8 cellular contexts compared by ENCODE assay signal in the genomic region with DNA sequence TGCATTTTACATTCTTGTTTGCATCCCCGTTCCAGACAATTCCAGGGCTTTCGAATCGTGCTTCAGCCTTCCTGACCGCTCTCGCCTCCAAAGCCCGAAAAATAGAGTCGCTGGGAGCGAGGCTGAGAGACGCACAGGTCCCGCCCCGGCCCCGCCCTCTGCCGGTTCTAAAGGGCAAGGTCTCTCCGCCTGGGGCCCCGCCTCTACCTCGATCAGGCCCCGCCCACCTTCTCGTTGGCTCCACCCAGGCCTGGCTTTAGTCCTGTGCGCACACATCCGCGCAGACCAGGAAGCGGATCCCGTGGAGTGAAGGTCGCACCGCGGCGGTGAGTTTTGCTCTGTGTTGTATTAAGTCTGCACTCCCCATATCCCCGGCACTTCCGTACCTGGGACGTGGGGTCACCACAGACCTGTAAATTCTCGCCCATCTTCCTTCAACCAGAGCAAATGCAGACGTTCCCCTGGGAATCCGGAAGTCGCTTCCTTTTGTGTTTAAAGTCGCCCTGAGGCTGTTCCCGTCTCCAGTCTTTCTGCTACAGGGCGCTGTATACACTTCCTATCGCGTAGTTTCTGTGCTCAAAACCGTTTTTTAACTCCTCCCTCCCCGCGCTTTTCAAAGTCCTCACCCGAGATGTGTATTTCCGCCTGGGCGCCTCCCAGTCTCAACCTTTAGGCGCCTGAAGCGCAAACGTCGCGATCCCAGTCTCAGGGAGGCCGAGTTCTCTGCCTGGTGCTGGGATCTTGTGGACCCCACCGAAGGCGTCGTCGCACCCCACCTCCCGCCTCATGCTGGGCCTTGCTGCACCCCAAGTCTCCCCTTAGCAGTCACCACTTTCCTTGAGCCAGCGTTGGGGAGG. TPM values are rescaled to one million over a fixed set of nuclear protein-coding genes. Genes with fewer than 3 reads are reported as not detected.
DNase-seq lines count a peak whose midpoint lies in the region; ATAC-seq and TF ChIP-seq lines count a peak whose summit lies in the region.

A gene (plus strand): TSS at position 283 of the 857 bp plus-strand sequence. CDS start 3,861 bp downstream, outside the sequence.

- H3K27ac ChIP-seq in PC-3 (ENCODE audit: low read length): peak within 1 kb of the TSS; percentile 69

- peaks cover 11% of the 10 kb centered on the region for H3K4me1 ChIP-seq in PC-3 (ENCODE audit: insufficient read depth, low read length)

- H3K79me2 ChIP-seq in PC-3 (ENCODE audit: low read length): 0 out of 2 replicates have a peak, but pooled peaks cover 10% of the 10 kb centered on the region

- peak; percentile 44 to 93 (median 88) for DNase-seq in C1 segment of cervical spinal cord (lab: John Stamatoyannopoulos, UW)
- DNase-seq in HK-2 (ENCODE audit: unreplicated experiment): peak; percentile 96
- peak; percentile 90 for DNase-seq in PC-3
- peak; percentile 94 for DNase-seq in activated T-helper 1 cell treated with anti-CD3 and anti-CD28 coated beads, Interleukin-12 subunit alpha, Interleukin-12 subunit beta, Interleukin-2, Interleukin-4 antibody, amounts not matched to agents 30 ng/mL and 10 ng/mL and 1 ng/mL, durations not matched to agents 14 hours and 24 hours and 36 hours (ENCODE audit: low spot score)
- peak; percentile 88 for DNase-seq in fibroblast of gingiva (ENCODE audit: low read depth)
- DNase-seq in naive B cell: peak; percentile 95
- peak; percentile 93 to 98 for DNase-seq in stimulated activated effector memory CD8-positive, alpha-beta T cell treated with anti-CD3 and anti-CD28 coated beads, Interleukin-12 subunit alpha, Interleukin-12 subunit beta, amount 100 ng/mL, for 72 hours (ENCODE audit: low spot score in 2 of 2)

- peaks cover 6% of the 10 kb centered on the region for H3F3A ChIP-seq in PC-3 (ENCODE audit: low read length, unreplicated experiment)

- no peaks in the 10 kb centered on the region for H3K27me3 Mint-ChIP-seq in activated T-helper 1 cell treated with anti-CD3 and anti-CD28 coated beads, Interleukin-12 subunit alpha, Interleukin-12 subunit beta, Interleukin-2, Interleukin-4 antibody, amounts not matched to agents 30 ng/mL and 10 ng/mL and 1 ng/mL, durations not matched to agents 14 hours and 24 hours and 36 hours (ENCODE audit: insufficient read depth)
- no peaks in the 10 kb centered on the region for H3K27me3 Mint-ChIP-seq in naive B cell

- no peaks in the 10 kb centered on the region for H3K9me2 ChIP-seq in PC-3 (replicated peaks; ENCODE audit: low read length)

- H3K4me2 ChIP-seq in PC-3 (ENCODE audit: low read length): peak within 1 kb of the TSS; percentile 86

- POLR2A ChIA-PET in PC-3 (lab: Charles Lee; ENCODE audit: unreplicated experiment): no interaction called here

- peak within 1 kb of the TSS; percentile 84 for H3K4me3 ChIP-seq in PC-3 (ENCODE audit: low read length)

- peak within 1 kb of the TSS; percentile 94 for H3K27ac Mint-ChIP-seq in activated T-helper 1 cell treated with anti-CD3 and anti-CD28 coated beads, Interleukin-12 subunit alpha, Interleukin-12 subunit beta, Interleukin-2, Interleukin-4 antibody, amounts not matched to agents 30 ng/mL and 10 ng/mL and 1 ng/mL, durations not matched to agents 14 hours and 24 hours and 36 hours
- peak within 1 kb of the TSS; percentile 79 to 97 (median 94) for H3K27ac Mint-ChIP-seq in naive B cell
- H3K27ac Mint-ChIP-seq in stimulated activated effector memory CD8-positive, alpha-beta T cell treated with anti-CD3 and anti-CD28 coated beads, Interleukin-12 subunit alpha, Interleukin-12 subunit beta, amount 100 ng/mL, for 72 hours: peak within 1 kb of the TSS; percentile 95

- peak within 1 kb of the TSS; percentile 75 for H3K9ac ChIP-seq in PC-3 (ENCODE audit: low read length)

- peaks cover 20% of the 10 kb centered on the region for H3K4me1 Mint-ChIP-seq in activated T-helper 1 cell treated with anti-CD3 and anti-CD28 coated beads, Interleukin-12 subunit alpha, Interleukin-12 subunit beta, Interleukin-2, Interleukin-4 antibody, amounts not matched to agents 30 ng/mL and 10 ng/mL and 1 ng/mL, durations not matched to agents 14 hours and 24 hours and 36 hours (ENCODE audit: low read depth)
- peaks cover 27 to 45% (median 37%) of the 10 kb centered on the region in 3 donors for H3K4me1 Mint-ChIP-seq in naive B cell
- peaks cover 41% of the 10 kb centered on the region for H3K4me1 Mint-ChIP-seq in stimulated activated effector memory CD8-positive, alpha-beta T cell treated with anti-CD3 and anti-CD28 coated beads, Interleukin-12 subunit alpha, Interleukin-12 subunit beta, amount 100 ng/mL, for 72 hours

- ATAC-seq in GM19397 (IDR thresholded peaks at IDR 0.05; ENCODE audit: unreplicated experiment): peak; percentile 96
- peak; percentile 92 for ATAC-seq in PC-3
- ATAC-seq in naive B cell (ENCODE audit: low read depth in 2 of 2): peak; percentile 96 to 98
- peak; percentile 98 for ATAC-seq in stimulated activated effector memory CD8-positive, alpha-beta T cell treated with anti-CD3 and anti-CD28 coated beads, Interleukin-12 subunit alpha, Interleukin-12 subunit beta, amount 100 ng/mL, for 72 hours

- peak within 1 kb of the TSS; percentile 83 for H2AFZ ChIP-seq in PC-3 (ENCODE audit: low read length)

- peaks cover 39% of the 10 kb centered on the region for H3K9me3 Mint-ChIP-seq in activated T-helper 1 cell treated with anti-CD3 and anti-CD28 coated beads, Interleukin-12 subunit alpha, Interleukin-12 subunit beta, Interleukin-2, Interleukin-4 antibody, amounts not matched to agents 30 ng/mL and 10 ng/mL and 1 ng/mL, durations not matched to agents 14 hours and 24 hours and 36 hours
- peaks cover 0 to 34% (median 13%) of the 10 kb centered on the region in 7 donors for H3K9me3 Mint-ChIP-seq in naive B cell
- H3K9me3 Mint-ChIP-seq in stimulated activated effector memory CD8-positive, alpha-beta T cell treated with anti-CD3 and anti-CD28 coated beads, Interleukin-12 subunit alpha, Interleukin-12 subunit beta, amount 100 ng/mL, for 72 hours: peaks cover 12% of the 10 kb centered on the region

- peaks cover 49% of the 10 kb centered on the region for H3K36me3 Mint-ChIP-seq in activated T-helper 1 cell treated with anti-CD3 and anti-CD28 coated beads, Interleukin-12 subunit alpha, Interleukin-12 subunit beta, Interleukin-2, Interleukin-4 antibody, amounts not matched to agents 30 ng/mL and 10 ng/mL and 1 ng/mL, durations not matched to agents 14 hours and 24 hours and 36 hours (ENCODE audit: low read depth)
- H3K36me3 Mint-ChIP-seq in naive B cell: peaks cover 21 to 39% of the 10 kb centered on the region in 2 donors
- H3K36me3 Mint-ChIP-seq in stimulated activated effector memory CD8-positive, alpha-beta T cell treated with anti-CD3 and anti-CD28 coated beads, Interleukin-12 subunit alpha, Interleukin-12 subunit beta, amount 100 ng/mL, for 72 hours: peaks cover 52% of the 10 kb centered on the region

- TF ChIP-seq CTCF in PC-3 (conservative IDR thresholded peaks at IDR 0.05; ENCODE audit: low read depth, low read length): no peak

- TSS peak; percentile 86 for BruUV-seq in PC-3 (replicated peaks; lab: Mats Ljungman, UMichigan)

- peaks cover 7% of the 10 kb centered on the region for H3K9me3 ChIP-seq in PC-3 (ENCODE audit: low read length)

- peak within 1 kb of the TSS; percentile 94 for H3K4me3 Mint-ChIP-seq in activated T-helper 1 cell treated with anti-CD3 and anti-CD28 coated beads, Interleukin-12 subunit alpha, Interleukin-12 subunit beta, Interleukin-2, Interleukin-4 antibody, amounts not matched to agents 30 ng/mL and 10 ng/mL and 1 ng/mL, durations not matched to agents 14 hours and 24 hours and 36 hours
- H3K4me3 Mint-ChIP-seq in naive B cell: peak within 1 kb of the TSS; percentile 95 to 99 (median 96)
- peak within 1 kb of the TSS; percentile 96 for H3K4me3 Mint-ChIP-seq in stimulated activated effector memory CD8-positive, alpha-beta T cell treated with anti-CD3 and anti-CD28 coated beads, Interleukin-12 subunit alpha, Interleukin-12 subunit beta, amount 100 ng/mL, for 72 hours

- H4K20me1 ChIP-seq in PC-3 (ENCODE audit: low read length): no peaks in the 10 kb centered on the region

- intact Hi-C loops in PC-3 (cut with micrococcal nuclease): loop anchor here (1.0 kb wide), 1 partner anchor 43 kb away; a partner anchor contains a TSS
- intact Hi-C loops in activated T-helper 1 cell treated with anti-CD3 and anti-CD28 coated beads, Interleukin-12 subunit alpha, Interleukin-12 subunit beta, Interleukin-2, Interleukin-4 antibody, amounts not matched to agents 30 ng/mL and 10 ng/mL and 1 ng/mL, durations not matched to agents 14 hours and 24 hours and 36 hours (cut with micrococcal nuclease): loop anchor here (1.0 to 2.0 kb wide), 11 partner anchors 31 to 623 kb away; a partner anchor contains a TSS

- CTCF ChIA-PET in PC-3 (lab: Charles Lee): no interaction called here

- peaks cover 36% of the 10 kb centered on the region for H3K36me3 ChIP-seq in PC-3 (ENCODE audit: low read depth, low read length)

- no peaks in the 10 kb centered on the region for H3K27me3 ChIP-seq in PC-3 (ENCODE audit: low read length)

RNA-seq across cellular contexts. Expression of the gene that starts here (rescaled TPM):
- total RNA-seq in PC-3 (2014; rRNA removed): 13.2 and 14.6 TPM in 2 replicates
- 16.0 and 18.3 TPM in 2 replicates for total RNA-seq in activated T-helper 1 cell treated with anti-CD3 and anti-CD28 coated beads, Interleukin-12 subunit alpha, Interleukin-12 subunit beta, Interleukin-2, Interleukin-4 antibody, amounts not matched to agents 30 ng/mL and 10 ng/mL and 1 ng/mL, durations not matched to agents 14 hours and 24 hours and 36 hours
- polyA plus RNA-seq in naive B cell (ENCODE audit: low read depth in 6 of 6): 10 to 100 TPM; 16.5 to 31.2 (median 18.6) TPM

Comparison
In these comparisons a context has a peak if more than half of its experiments do, and no peak if none do; other contexts are left out.
1. Peak in every context shown above with its lines: DNase-seq, ATAC-seq, H3K4me3 ChIP-seq and H3K27ac ChIP-seq.